21 cellular contexts compared by ENCODE assay signal in genomic region chr2:233455006-233455405, GRCh38.
DNase-seq lines count a peak whose midpoint lies in the region; ATAC-seq, FAIRE-seq and TF ChIP-seq lines count a peak whose summit lies in the region.
"Had no signal": no experiment of that assay in that cellular context is flagged by ENCODE, and none has a peak within 500 bp of the region (broad histone marks: within the 10 kb centered on the region; RNA-seq: fewer than 3 reads in every experiment).

No MANE protein-coding gene starts in this region.

- H3K18ac ChIP-seq in H1 (ENCODE audit: extremely low read depth, low read length) = no peak overlapping the region

- TF ChIP-seq CTCF in CD14-positive monocyte (IDR thresholded peaks at IDR 0.05) (no peak), H1 (IDR thresholded peaks at IDR 0.05; ENCODE audit: control extremely low read depth in 1 of 3, insufficient read depth in 1 of 3, low read depth in 1 of 3, low read length in 3 of 3) (no peak), endothelial cell (IDR thresholded peaks at IDR 0.05; ENCODE audit: unreplicated experiment) (no peak)

- peaks cover 98% of the 10 kb centered on the region for H3K36me3 Mint-ChIP-seq in activated T-cell treated with anti-CD3 and anti-CD28 coated beads, Interleukin-2, amount 50 U/mL, for 24 hours (ENCODE audit: low read depth)
- H3K36me3 Mint-ChIP-seq in CD14-positive monocyte (peaks cover 95 to 100% of the 10 kb centered on the region in 2 donors), endothelial cell (ENCODE audit: low read depth, unreplicated experiment) (peaks cover 21% of the 10 kb centered on the region)

- intact Hi-C loops in CD14-positive monocyte (cut with micrococcal nuclease) = no loop called here
- intact Hi-C loops in posterior vena cava (cut with DNase I) = no loop called here

- POLR2A ChIA-PET in H1 (lab: Charles Lee; ENCODE audit: partially characterized antibody) = no interaction called here

- CTCF ChIA-PET in H1 (lab: Charles Lee; ENCODE audit: partially characterized antibody) = interaction anchor here (0.6 to 1.8 kb wide), 3 partner anchors 12 to 377 kb away, joined by 3 to 4 read pairs (median 4); no protein-coding TSS in a partner anchor

- H3K23ac ChIP-seq in H1 (ENCODE audit: insufficient read length) = no peak overlapping the region

- peaks cover 0 to 2% of the 10 kb centered on the region in 2 experiments for H4K20me1 ChIP-seq in H1 (replicated peaks in 1 of 2; ENCODE audit: control insufficient read depth in 1 of 2, insufficient read depth in 2 of 2, low read length in 2 of 2)

- H4K5ac ChIP-seq in H1 (ENCODE audit: insufficient read length, low read depth, low read length) = no peak overlapping the region

- TF ChIP-seq EP300 in H1 (IDR thresholded peaks at IDR 0.05; ENCODE audit: borderline replicate concordance in 1 of 2, low read depth in 2 of 2, low read length in 2 of 2) = no peak

- H4K8ac ChIP-seq in H1 (ENCODE audit: extremely low read depth, insufficient read depth, low read length) = no peak overlapping the region

- no peak overlapping the region for H3K4me3 ChIP-seq in H1 (ENCODE audit: extremely low read depth in 1 of 4, insufficient read depth in 2 of 4, low read depth in 3 of 4, low read length in 4 of 4)
- H3K4me3 ChIP-seq: MG63 had no signal

- H3K9ac ChIP-seq in H1 (replicated peaks in 1 of 4; ENCODE audit: extremely low read depth in 1 of 4, low read depth in 3 of 4, low read length in 3 of 4) = no peak overlapping the region

- H3K4ac ChIP-seq in H1 (replicated peaks; ENCODE audit: insufficient read length, low read depth, low read length) = no peak overlapping the region

- H3K14ac ChIP-seq in H1 (ENCODE audit: insufficient read length) = no peak overlapping the region

- no peaks in the 10 kb centered on the region for H3K9me3 Mint-ChIP-seq in activated T-cell treated with anti-CD3 and anti-CD28 coated beads, Interleukin-2, amount 50 U/mL, for 24 hours
- peaks cover 0 to 1% (median 0%) of the 10 kb centered on the region in 7 donors for H3K9me3 Mint-ChIP-seq in CD14-positive monocyte
- no peaks in the 10 kb centered on the region for H3K9me3 Mint-ChIP-seq in endothelial cell (ENCODE audit: unreplicated experiment)
- H3K9me3 Mint-ChIP-seq: CD4-positive, CD25-positive, alpha-beta regulatory T cell; HFFc6 had no signal

- H3K4me1 ChIP-seq in H1 (replicated peaks in 1 of 4; ENCODE audit: control insufficient read depth in 3 of 4, insufficient read depth in 4 of 4, low read length in 3 of 4) = no peaks in the 10 kb centered on the region

- no peak overlapping the region for H2BK5ac ChIP-seq in H1 (ENCODE audit: low read depth, low read length)

- no peak for DNase-seq in activated T-cell treated with anti-CD3 and anti-CD28 coated beads, Interleukin-2, amount 50 U/mL, for 24 hours
- no peak for DNase-seq in activated T-cell treated with anti-CD3 and anti-CD28 coated beads, Interleukin-2, amount 50 U/mL, for 1 hour
- DNase-seq in CD14-positive monocyte (ENCODE audit: low spot score) = peak; percentile 27
- no peak for DNase-seq in H1 (ENCODE audit: low read depth in 1 of 2, low spot score in 2 of 2)
- peak; percentile 53 for DNase-seq in posterior vena cava (ENCODE audit: low spot score)
- no peak for DNase-seq in endothelial cell (ENCODE audit: low spot score)
- DNase-seq in activated CD4-positive, alpha-beta T cell treated with anti-CD3 and anti-CD28 coated beads for 1 hour = no peak
- DNase-seq: CD4-positive, CD25-positive, alpha-beta regulatory T cell; COR-L47; H7; HFFc6; Kasumi-1; MG63; NCI-H1092; NCI-H2081 treated with DMSO at 0.1 percent for 48 hours; NCI-H774; SHP77 treated with DMSO at 0.1 percent for 48 hours had no signal

- no peak for FAIRE-seq in H1 (lab: Jason Lieb, UNC)
- FAIRE-seq: G401.6, RCC 7860 had no signal

- H3K4me1 Mint-ChIP-seq in activated T-cell treated with anti-CD3 and anti-CD28 coated beads, Interleukin-2, amount 50 U/mL, for 24 hours (ENCODE audit: low read depth) = no peaks in the 10 kb centered on the region
- H3K4me1 Mint-ChIP-seq in CD14-positive monocyte = no peaks in the 10 kb centered on the region
- no peaks in the 10 kb centered on the region for H3K4me1 Mint-ChIP-seq in endothelial cell (ENCODE audit: unreplicated experiment)
- H3K4me1 Mint-ChIP-seq: CD4-positive, CD25-positive, alpha-beta regulatory T cell had no signal

- no peaks in the 10 kb centered on the region for H3K23me2 ChIP-seq in H1 (ENCODE audit: low read depth, low read length)

- no peaks in the 10 kb centered on the region for H3K27me3 Mint-ChIP-seq in activated T-cell treated with anti-CD3 and anti-CD28 coated beads, Interleukin-2, amount 50 U/mL, for 24 hours
- H3K27me3 Mint-ChIP-seq in CD14-positive monocyte (ENCODE audit: low read depth in 3 of 3) (peaks cover 0 to 2% (median 0%) of the 10 kb centered on the region in 3 donors), endothelial cell (ENCODE audit: unreplicated experiment) (peaks cover 3% of the 10 kb centered on the region)
- H3K27me3 Mint-ChIP-seq: CD4-positive, CD25-positive, alpha-beta regulatory T cell had no signal

- no peak overlapping the region for H2BK12ac ChIP-seq in H1 (ENCODE audit: low read depth, low read length)

- no peak overlapping the region for H4K91ac ChIP-seq in H1 (replicated peaks; ENCODE audit: insufficient read length, low read length)

- no peak for ATAC-seq in GM18907 (IDR thresholded peaks at IDR 0.05; ENCODE audit: unreplicated experiment)

- no peak overlapping the region for H3K56ac ChIP-seq in H1 (replicated peaks; ENCODE audit: insufficient read length, low read depth, low read length)

- TF ChIP-seq POLR2A in H1 (IDR thresholded peaks at IDR 0.05; ENCODE audit: control extremely low read depth in 1 of 2, low read depth in 2 of 2, low read length in 2 of 2) = no peak

- H2BK120ac ChIP-seq in H1 (replicated peaks; ENCODE audit: low read depth, low read length) = no peak overlapping the region

- no peaks in the 10 kb centered on the region for H3K9me3 ChIP-seq in H1 (ENCODE audit: insufficient read depth in 2 of 2, low read depth in 1 of 2, low read length in 1 of 2)
- H3K9me3 ChIP-seq: MG63 had no signal

- no peaks in the 10 kb centered on the region for H3K79me1 ChIP-seq in H1 (ENCODE audit: low read depth, low read length)

- H3K79me2 ChIP-seq in H1 (ENCODE audit: control insufficient read depth in 1 of 2, insufficient read depth in 2 of 2, low read length in 2 of 2) = no peaks in the 10 kb centered on the region

- 95% methylated on average over 11 of the region's 11 CpGs; no CpG with 5 or more reads in 1 of the 2 experiments for WGBS in H1 (ENCODE audit: extremely low coverage in 1 of 2, insufficient coverage in 1 of 2, insufficient read length in 1 of 2, insufficient replicate concordance in 2 of 2, low coverage in 1 of 2, low lambda C conversion rate in 2 of 2, missing lambda C conversion rate in 1 of 2), 2 experiments

- H2AK5ac ChIP-seq in H1 (ENCODE audit: low read depth, low read length) = no peak overlapping the region

- no peak overlapping the region for H2BK20ac ChIP-seq in H1 (ENCODE audit: low read length)

- H3K27ac Mint-ChIP-seq in activated T-cell treated with anti-CD3 and anti-CD28 coated beads, Interleukin-2, amount 50 U/mL, for 24 hours = peak overlapping the region; percentile 22
- H3K27ac Mint-ChIP-seq in CD14-positive monocyte = peak overlapping the region in 2 of 7 donors; percentile 18 to 54
- no peak overlapping the region for H3K27ac Mint-ChIP-seq in endothelial cell (ENCODE audit: unreplicated experiment)
- H3K27ac Mint-ChIP-seq: CD4-positive, CD25-positive, alpha-beta regulatory T cell; HFFc6 had no signal

- H3K36me3 ChIP-seq in H1 (ENCODE audit: control insufficient read depth in 2 of 4, insufficient read depth in 4 of 4, low read length in 3 of 4) = peaks cover 0 to 6% (median 3%) of the 10 kb centered on the region in 4 experiments; a peak in 3 of 8 replicates

- no peak overlapping the region for H3K4me2 ChIP-seq in H1 (ENCODE audit: insufficient read depth in 1 of 2, low read depth in 2 of 2, low read length in 2 of 2)

- TF ChIP-seq RAD21 in H1 (IDR thresholded peaks at IDR 0.05 in 1 of 2, conservative IDR thresholded peaks at IDR 0.05 in 1 of 2; ENCODE audit: low read depth in 2 of 2, low read length in 2 of 2) = no peak

- H2BK15ac ChIP-seq in H1 (ENCODE audit: low read length) = no peak overlapping the region

- no peak overlapping the region for H2AFZ ChIP-seq in H1 (ENCODE audit: low read length)

- H3K4me3 Mint-ChIP-seq in activated T-cell treated with anti-CD3 and anti-CD28 coated beads, Interleukin-2, amount 50 U/mL, for 24 hours = no peak overlapping the region
- no peak overlapping the region for H3K4me3 Mint-ChIP-seq in CD14-positive monocyte
- H3K4me3 Mint-ChIP-seq in endothelial cell (ENCODE audit: unreplicated experiment) = no peak overlapping the region
- H3K4me3 Mint-ChIP-seq: CD4-positive, CD25-positive, alpha-beta regulatory T cell; HFFc6 had no signal

- no peaks in the 10 kb centered on the region for H3K27me3 ChIP-seq in H1 (replicated peaks in 1 of 4; ENCODE audit: control insufficient read depth in 3 of 4, extremely low read depth in 1 of 4, insufficient read depth in 3 of 4, low read length in 3 of 4)
- H3K27me3 ChIP-seq: MG63 had no signal

- no peak overlapping the region for H3K27ac ChIP-seq in H1 (ENCODE audit: low read depth, low read length)
- H3K27ac ChIP-seq: 22Rv1 had no signal

TF ChIP-seq in H1, 55 proteins besides CTCF, POLR2A, EP300 and RAD21:
- peak; percentile 61 for TF ChIP-seq CEBPB (IDR thresholded peaks at IDR 0.05; ENCODE audit: low read depth, low read length)
- TF ChIP-seq, protein P1, sequence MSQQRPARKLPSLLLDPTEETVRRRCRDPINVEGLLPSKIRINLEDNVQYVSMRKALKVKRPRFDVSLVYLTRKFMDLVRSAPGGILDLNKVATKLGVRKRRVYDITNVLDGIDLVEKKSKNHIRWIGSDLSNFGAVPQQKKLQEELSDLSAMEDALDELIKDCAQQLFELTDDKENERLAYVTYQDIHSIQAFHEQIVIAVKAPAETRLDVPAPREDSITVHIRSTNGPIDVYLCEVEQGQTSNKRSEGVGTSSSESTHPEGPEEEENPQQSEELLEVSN (IDR thresholded peaks at IDR 0.05) = no peak
- no peak for TF ChIP-seq JUND (IDR thresholded peaks at IDR 0.05; ENCODE audit: low read length)
- no peak for TF ChIP-seq BCL11A (IDR thresholded peaks at IDR 0.05; ENCODE audit: low read depth in 2 of 2, low read length in 2 of 2)

Comparison
In these comparisons a context has a peak if more than half of its experiments do, and no peak if none do; other contexts are left out.
1. DNase-seq: peak in CD14-positive monocyte (single experiment) and posterior vena cava (single experiment); none in activated T-cell treated with anti-CD3 and anti-CD28 coated beads, Interleukin-2, amount 50 U/mL, for 24 hours (single experiment), activated T-cell treated with anti-CD3 and anti-CD28 coated beads, Interleukin-2, amount 50 U/mL, for 1 hour (single experiment), H1 (0 of 2), endothelial cell (single experiment) and activated CD4-positive, alpha-beta T cell treated with anti-CD3 and anti-CD28 coated beads for 1 hour (single experiment).